In genomic region chr20:38446441-38447209, GRCh38 we compare ENCODE assay signal across 8 cellular contexts. TPM values are rescaled to one million over a fixed set of nuclear protein-coding genes. Genes with fewer than 3 reads are reported as not detected.
A peak's percentile ranks its signal among the peaks of the same experiment; 100 is the strongest.
DNase-seq lines count a peak whose midpoint lies in the region; ATAC-seq and TF ChIP-seq lines count a peak whose summit lies in the region.

No MANE protein-coding gene starts in this region.

- H3K79me2 ChIP-seq in DOHH2 (ENCODE audit: control insufficient read depth, low read length) (peaks cover 37% of the 10 kb centered on the region), GM23338 (replicated peaks; ENCODE audit: insufficient read depth) (0 out of 2 replicates have a peak, but pooled peaks cover 5% of the 10 kb centered on the region)

- H3K27me3 Mint-ChIP-seq in GM23338 (ENCODE audit: insufficient read depth, low read depth, poor library complexity): peaks cover 15% of the 10 kb centered on the region
- peaks cover 0 to 12% (median 0%) of the 10 kb centered on the region in 5 donors for H3K27me3 Mint-ChIP-seq in naive thymus-derived CD4-positive, alpha-beta T cell

- peak overlapping the region; percentile 67 for H3K27ac Mint-ChIP-seq in GM23338
- peak overlapping the region; percentile 83 to 96 (median 90) for H3K27ac Mint-ChIP-seq in naive thymus-derived CD4-positive, alpha-beta T cell
- peak overlapping the region; percentile 89 for H3K27ac Mint-ChIP-seq in stimulated activated effector memory CD8-positive, alpha-beta T cell treated with anti-CD3 and anti-CD28 coated beads, Interleukin-12 subunit alpha, Interleukin-12 subunit beta, amount 100 ng/mL, for 72 hours

- peak overlapping the region; percentile 99 for H3K4me3 ChIP-seq in DOHH2 (ENCODE audit: low read length)
- peak overlapping the region; percentile 96 for H3K4me3 ChIP-seq in GM23338
- peak overlapping the region; percentile 91 for H3K4me3 ChIP-seq in fibroblast of mammary gland (ENCODE audit: control insufficient read depth, low read depth, low read length)
- H3K4me3 ChIP-seq in naive thymus-derived CD4-positive, alpha-beta T cell (ENCODE audit: low read length): peak overlapping the region; percentile 94

- H3K27ac ChIP-seq in DOHH2 (ENCODE audit: low read depth, low read length) (peak overlapping the region; percentile 66), GM23338 (ENCODE audit: low read depth) (peak overlapping the region; percentile 74; the same call in 1 of the 2 replicates)
- H3K27ac ChIP-seq in naive thymus-derived CD4-positive, alpha-beta T cell (ENCODE audit: low read depth, low read length): peak overlapping the region; percentile 81

- POLR2A ChIA-PET in naive thymus-derived CD4-positive, alpha-beta T cell (lab: Charles Lee): interaction anchor here (0.6 to 3.8 kb wide), 8 partner anchors 9 to 61 kb away, joined by 3 to 109 read pairs (median 7); partner anchors contain the start of genes RALGAPB and SNHG17

- CTCF ChIA-PET in naive thymus-derived CD4-positive, alpha-beta T cell (lab: Charles Lee): interaction anchor here (0.6 to 5.5 kb wide), 6 partner anchors 9 to 88 kb away, joined by 3 to 74 read pairs (median 10); partner anchors contain the start of genes RALGAPB and SNHG17

- H3K4me2 ChIP-seq in DOHH2 (ENCODE audit: low read length) (peak overlapping the region; percentile 100), GM23338 (peak overlapping the region; percentile 98)

- TF ChIP-seq CTCF in DOHH2 (IDR thresholded peaks at IDR 0.05; ENCODE audit: low read depth, low read length, poor library complexity, severe bottlenecking): peak; percentile 83
- TF ChIP-seq CTCF in GM23338 (conservative IDR thresholded peaks at IDR 0.05; ENCODE audit: low read depth in 2 of 2): peak; percentile 79 to 91
- TF ChIP-seq CTCF in LNCAP (IDR thresholded peaks at IDR 0.05): peak; percentile 90
- peak; percentile 75 for TF ChIP-seq CTCF in fibroblast of mammary gland (conservative IDR thresholded peaks at IDR 0.05; ENCODE audit: control insufficient read depth, insufficient read depth, low read depth, low read length)

- DNase-seq in GM23338 (ENCODE audit: low spot score) (peak; percentile 96), RKO (ENCODE audit: low spot score) (peak; percentile 97), fibroblast of mammary gland (ENCODE audit: low read depth) (peak; percentile 92)
- peak; percentile 89 for DNase-seq in activated T-helper 1 cell treated with anti-CD3 and anti-CD28 coated beads, Interleukin-2, amount 50 U/mL, for 16 hours (ENCODE audit: low read depth in 1 of 2, low spot score in 1 of 2)
- peak; percentile 83 to 96 (median 90) for DNase-seq in naive thymus-derived CD4-positive, alpha-beta T cell
- peak; percentile 95 to 97 for DNase-seq in stimulated activated effector memory CD8-positive, alpha-beta T cell treated with anti-CD3 and anti-CD28 coated beads, Interleukin-12 subunit alpha, Interleukin-12 subunit beta, amount 100 ng/mL, for 72 hours (ENCODE audit: low spot score in 2 of 2)

- intact Hi-C loops in naive thymus-derived CD4-positive, alpha-beta T cell (cut with micrococcal nuclease): loop anchor here (1.0 to 5.0 kb wide), 3 partner anchors 11 to 414 kb away; partner anchors contain the start of genes RALGAPB (in 2 of the 2), SNHG17 (in 2 of the 2), RPRD1B (in 1 of the 2) and TTI1 (in 1 of the 2)

- H2AFZ ChIP-seq in GM23338: peak overlapping the region; percentile 94

- H3F3A ChIP-seq in DOHH2 (ENCODE audit: control insufficient read depth, insufficient read depth) (peaks cover 2% of the 10 kb centered on the region; the same call in 1 of the 2 replicates), GM23338 (replicated peaks; ENCODE audit: low read depth) (no peaks in the 10 kb centered on the region)

- H3K9me2 ChIP-seq in DOHH2 (replicated peaks; ENCODE audit: control insufficient read depth, low read length): no peaks in the 10 kb centered on the region
- H3K9me2 ChIP-seq in GM23338 (ENCODE audit: insufficient read depth): no peaks in the 10 kb centered on the region

- H3K4me1 Mint-ChIP-seq in GM23338: peaks cover 17% of the 10 kb centered on the region
- peaks cover 7 to 33% (median 24%) of the 10 kb centered on the region in 7 donors for H3K4me1 Mint-ChIP-seq in naive thymus-derived CD4-positive, alpha-beta T cell
- H3K4me1 Mint-ChIP-seq in stimulated activated effector memory CD8-positive, alpha-beta T cell treated with anti-CD3 and anti-CD28 coated beads, Interleukin-12 subunit alpha, Interleukin-12 subunit beta, amount 100 ng/mL, for 72 hours: peaks cover 34% of the 10 kb centered on the region

- no peaks in the 10 kb centered on the region for H3K9me3 ChIP-seq in DOHH2 (ENCODE audit: control insufficient read depth, insufficient read depth, low read length)
- no peaks in the 10 kb centered on the region for H3K9me3 ChIP-seq in naive thymus-derived CD4-positive, alpha-beta T cell (ENCODE audit: control insufficient read depth in 2 of 3, low read length in 3 of 3)

- peak overlapping the region; percentile 85 for H3K4me3 Mint-ChIP-seq in GM23338
- peak overlapping the region; percentile 82 to 94 (median 86) for H3K4me3 Mint-ChIP-seq in naive thymus-derived CD4-positive, alpha-beta T cell
- H3K4me3 Mint-ChIP-seq in stimulated activated effector memory CD8-positive, alpha-beta T cell treated with anti-CD3 and anti-CD28 coated beads, Interleukin-12 subunit alpha, Interleukin-12 subunit beta, amount 100 ng/mL, for 72 hours: peak overlapping the region; percentile 73

- peaks cover 30% of the 10 kb centered on the region for H3K36me3 Mint-ChIP-seq in GM23338 (ENCODE audit: low read depth)
- peaks cover 8 to 20% (median 13%) of the 10 kb centered on the region in 5 donors for H3K36me3 Mint-ChIP-seq in naive thymus-derived CD4-positive, alpha-beta T cell
- H3K36me3 Mint-ChIP-seq in stimulated activated effector memory CD8-positive, alpha-beta T cell treated with anti-CD3 and anti-CD28 coated beads, Interleukin-12 subunit alpha, Interleukin-12 subunit beta, amount 100 ng/mL, for 72 hours: peaks cover 13% of the 10 kb centered on the region

- H4K20me1 ChIP-seq in DOHH2 (ENCODE audit: control insufficient read depth, insufficient read depth, low read depth, low read length) (no peaks in the 10 kb centered on the region), GM23338 (replicated peaks; ENCODE audit: insufficient read depth) (no peaks in the 10 kb centered on the region)

- no peaks in the 10 kb centered on the region for H3K9me3 Mint-ChIP-seq in GM23338
- peaks cover 0 to 2% (median 0%) of the 10 kb centered on the region in 11 donors for H3K9me3 Mint-ChIP-seq in naive thymus-derived CD4-positive, alpha-beta T cell
- no peaks in the 10 kb centered on the region for H3K9me3 Mint-ChIP-seq in stimulated activated effector memory CD8-positive, alpha-beta T cell treated with anti-CD3 and anti-CD28 coated beads, Interleukin-12 subunit alpha, Interleukin-12 subunit beta, amount 100 ng/mL, for 72 hours

- H3K27me3 ChIP-seq in DOHH2 (ENCODE audit: control insufficient read depth, low read length): peaks cover 7% of the 10 kb centered on the region
- no peaks in the 10 kb centered on the region for H3K27me3 ChIP-seq in GM23338 (ENCODE audit: insufficient read depth)
- no peaks in the 10 kb centered on the region for H3K27me3 ChIP-seq in naive thymus-derived CD4-positive, alpha-beta T cell (ENCODE audit: control insufficient read depth in 2 of 2, insufficient read depth in 2 of 2, low read length in 2 of 2)

- peaks cover 41% of the 10 kb centered on the region for H3K36me3 ChIP-seq in DOHH2 (ENCODE audit: control insufficient read depth, low read length)
- no peaks in the 10 kb centered on the region for H3K36me3 ChIP-seq in GM23338 (ENCODE audit: insufficient read depth)
- H3K36me3 ChIP-seq in naive thymus-derived CD4-positive, alpha-beta T cell (ENCODE audit: control insufficient read depth in 2 of 3, insufficient read depth in 3 of 3, low read length in 3 of 3): peaks cover 0 to 23% (median 0%) of the 10 kb centered on the region in 3 experiments

- peaks cover 29% of the 10 kb centered on the region for H3K4me1 ChIP-seq in DOHH2 (ENCODE audit: control insufficient read depth, low read length)
- H3K4me1 ChIP-seq in GM23338 (ENCODE audit: insufficient read depth): peaks cover 6% of the 10 kb centered on the region
- H3K4me1 ChIP-seq in naive thymus-derived CD4-positive, alpha-beta T cell (ENCODE audit: control insufficient read depth in 2 of 2, insufficient read depth in 2 of 2, low read length in 2 of 2): peaks cover 10 to 11% of the 10 kb centered on the region in 2 donors

- peak; percentile 96 for ATAC-seq in GM23338
- ATAC-seq in naive thymus-derived CD4-positive, alpha-beta T cell: peak; percentile 100
- ATAC-seq in stimulated activated effector memory CD8-positive, alpha-beta T cell treated with anti-CD3 and anti-CD28 coated beads, Interleukin-12 subunit alpha, Interleukin-12 subunit beta, amount 100 ng/mL, for 72 hours: peak; percentile 98

TF ChIP-seq in GM23338, 12 proteins besides CTCF, POLR2A, EP300 and RAD21 (continues in another document):
- peak; percentile 82 for TF ChIP-seq CREB1 (CRISPR knock-in tag; IDR thresholded peaks at IDR 0.05; ENCODE audit: low read depth)
- peak; percentile 83 for TF ChIP-seq ETS1 (IDR thresholded peaks at IDR 0.05)
- no peak for TF ChIP-seq ZNF114 (CRISPR knock-in tag; IDR thresholded peaks at IDR 0.05)

RNA-seq across cellular contexts. Expression of gene SNHG17, which starts 11.5 kb away (rescaled TPM):
- total RNA-seq in GM23338 (2014; rRNA removed; shearing (Covaris generic)): 22.2 and 25.4 TPM in 2 replicates
- polyA plus RNA-seq in GM23338 (2016; fragmentation: Nextera tagmentation; extraction: Ambion mirVana): 76.1 and 80.1 TPM in 2 replicates
- 100 to 1,000 TPM in 1 of 5 experiments, 10 to 100 TPM in 4; 43.9 to 102 (median 52.4) TPM for total RNA-seq in naive thymus-derived CD4-positive, alpha-beta T cell
- polyA plus RNA-seq in naive thymus-derived CD4-positive, alpha-beta T cell: 100 to 1,000 TPM in 1 of 2 donors, 10 to 100 TPM in 1; 40.2 to 141 TPM

RNA-seq across cellular contexts. Expression of gene RALGAPB, which starts 26.0 kb away (rescaled TPM):
- total RNA-seq in GM23338 (2014; rRNA removed; shearing (Covaris generic)): 39.1 and 40.4 TPM in 2 replicates
- polyA plus RNA-seq in GM23338 (2016; fragmentation: Nextera tagmentation; extraction: Ambion mirVana): 7.7 and 10.2 TPM in 2 replicates
- total RNA-seq in naive thymus-derived CD4-positive, alpha-beta T cell: 10 to 100 TPM; 36.8 to 50.4 (median 41.8) TPM
- polyA plus RNA-seq in naive thymus-derived CD4-positive, alpha-beta T cell: 10 to 100 TPM; 10.8 to 14.7 TPM

Comparison
In these comparisons a context has a peak if more than half of its experiments do, and no peak if none do; other contexts are left out.
1. Peak in every context shown above with its lines: DNase-seq, ATAC-seq, H3K4me3 ChIP-seq and H3K27ac ChIP-seq.